20 cellular contexts compared by ENCODE assay signal in genomic region chr2:17257194-17257909, GRCh38.
DNase-seq lines count a peak whose midpoint lies in the region; ATAC-seq and TF ChIP-seq lines count a peak whose summit lies in the region.
"Had no signal": no experiment of that assay in that cellular context is flagged by ENCODE, and none has a peak within 500 bp of the region (broad histone marks: within the 10 kb centered on the region; RNA-seq: fewer than 3 reads in every experiment).

No MANE protein-coding gene starts in this region.

- no peaks in the 10 kb centered on the region for H3K36me3 Mint-ChIP-seq in stimulated activated naive B cell treated with anti-CD40 and anti-IgM and Interleukin-4, amounts not matched to agents 10 μg/mL and 1 μg/mL and 100 μg/mL, for 72 hours
- H3K36me3 Mint-ChIP-seq: activated naive CD4-positive, alpha-beta T cell treated with anti-CD3 and anti-CD28 coated beads, Interleukin-2, amount 50 U/mL, for 24 hours; memory B cell had no signal

- no peak overlapping the region for H2BK5ac ChIP-seq in IMR-90 (ENCODE audit: low read depth, low read length, poor library complexity, severe bottlenecking)

- no peak overlapping the region for H2BK20ac ChIP-seq in IMR-90 (ENCODE audit: low read depth, low read length)

- DNase-seq in GM23248 = peak; percentile 54
- peak; percentile 1 for DNase-seq in IMR-90
- peak; percentile 66 for DNase-seq in epithelial cell of esophagus (ENCODE audit: low read depth)
- peak; percentile 4 for DNase-seq in stimulated activated naive B cell treated with anti-CD40 and anti-IgM and Interleukin-4, amounts not matched to agents 10 μg/mL and 1 μg/mL and 100 μg/mL, for 72 hours
- no peak for DNase-seq in stimulated activated naive CD8-positive, alpha-beta T cell treated with anti-CD3 and anti-CD28 coated beads, Interleukin-15, amount 100 ng/mL, for 72 hours
- DNase-seq in NCI-H82 treated with DMSO at 0.1 percent for 48 hours (lab: John Stamatoyannopoulos, UW; ENCODE audit: unreplicated experiment) = no peak
- DNase-seq: activated CD4-positive, alpha-beta T cell treated with anti-CD3 and anti-CD28 coated beads for 4 hours; activated T-cell treated with anti-CD3 and anti-CD28 coated beads for 4 hours; KG1; NCI-H1417 treated with DMSO at 0.1 percent for 48 hours; NCI-H2227 treated with DMSO at 0.1 percent for 48 hours; retina; SJCRH30; T1000; testis had no signal

- POLR2A ChIA-PET in IMR-90 (lab: Charles Lee; ENCODE audit: unreplicated experiment) = no interaction called here

- H3K9ac ChIP-seq in GM23248 = no peak overlapping the region
- no peak overlapping the region for H3K9ac ChIP-seq in IMR-90 (ENCODE audit: low read depth, low read length)
- H3K9ac ChIP-seq: BLaER1 had no signal

- H3K9me2 ChIP-seq in GM23248 (ENCODE audit: insufficient read depth) = no peaks in the 10 kb centered on the region

- H2AFZ ChIP-seq in GM23248 (no peak overlapping the region), IMR-90 (replicated peaks; ENCODE audit: low read length, poor library complexity) (no peak overlapping the region)

- no peak overlapping the region for H3K4me3 Mint-ChIP-seq in stimulated activated naive B cell treated with anti-CD40 and anti-IgM and Interleukin-4, amounts not matched to agents 10 μg/mL and 1 μg/mL and 100 μg/mL, for 72 hours
- H3K4me3 Mint-ChIP-seq in stimulated activated naive CD8-positive, alpha-beta T cell treated with anti-CD3 and anti-CD28 coated beads, Interleukin-15, amount 100 ng/mL, for 72 hours = no peak overlapping the region
- H3K4me3 Mint-ChIP-seq: activated naive CD4-positive, alpha-beta T cell treated with anti-CD3 and anti-CD28 coated beads, Interleukin-2, amount 50 U/mL, for 24 hours; memory B cell had no signal

- no peak overlapping the region for H3K27ac ChIP-seq in GM23248
- no peak overlapping the region for H3K27ac ChIP-seq in IMR-90 (ENCODE audit: insufficient read depth, low read length)
- H3K27ac ChIP-seq: BLaER1, SJCRH30, testis had no signal

- H4K5ac ChIP-seq in IMR-90 (ENCODE audit: low read depth, low read length) = no peak overlapping the region

- H4K8ac ChIP-seq in IMR-90 (ENCODE audit: low read depth in 2 of 2, low read length in 2 of 2) = no peak overlapping the region

- no peaks in the 10 kb centered on the region for H3K27me3 Mint-ChIP-seq in stimulated activated naive B cell treated with anti-CD40 and anti-IgM and Interleukin-4, amounts not matched to agents 10 μg/mL and 1 μg/mL and 100 μg/mL, for 72 hours
- no peaks in the 10 kb centered on the region for H3K27me3 Mint-ChIP-seq in stimulated activated naive CD8-positive, alpha-beta T cell treated with anti-CD3 and anti-CD28 coated beads, Interleukin-15, amount 100 ng/mL, for 72 hours
- H3K27me3 Mint-ChIP-seq: activated naive CD4-positive, alpha-beta T cell treated with anti-CD3 and anti-CD28 coated beads, Interleukin-2, amount 50 U/mL, for 24 hours had no signal

- H2BK15ac ChIP-seq in IMR-90 (ENCODE audit: low read depth, low read length) = no peak overlapping the region

- dilution Hi-C loops in IMR-90 (cut with HindIII; ENCODE audit: low sequenced_read_pairs, unreplicated experiment) = no loop called here

- no peaks in the 10 kb centered on the region for H3K27me3 ChIP-seq in GM23248 (replicated peaks; ENCODE audit: insufficient read depth)
- H3K27me3 ChIP-seq in IMR-90 (ENCODE audit: control insufficient read depth, insufficient read depth, low read length) = no peaks in the 10 kb centered on the region
- H3K27me3 ChIP-seq: BLaER1, SJCRH30, testis had no signal

- no peaks in the 10 kb centered on the region for H3K4me1 Mint-ChIP-seq in stimulated activated naive B cell treated with anti-CD40 and anti-IgM and Interleukin-4, amounts not matched to agents 10 μg/mL and 1 μg/mL and 100 μg/mL, for 72 hours
- no peaks in the 10 kb centered on the region for H3K4me1 Mint-ChIP-seq in stimulated activated naive CD8-positive, alpha-beta T cell treated with anti-CD3 and anti-CD28 coated beads, Interleukin-15, amount 100 ng/mL, for 72 hours
- H3K4me1 Mint-ChIP-seq: activated naive CD4-positive, alpha-beta T cell treated with anti-CD3 and anti-CD28 coated beads, Interleukin-2, amount 50 U/mL, for 24 hours had no signal

- no TSS peak for BruUV-seq in IMR-90 (replicated peaks; lab: Mats Ljungman, UMichigan)

- no peak overlapping the region for H3K14ac ChIP-seq in IMR-90 (replicated peaks; ENCODE audit: low read depth, low read length)

- no peak overlapping the region for H3K4ac ChIP-seq in IMR-90 (ENCODE audit: low read depth, low read length)

- H3K18ac ChIP-seq in IMR-90 (ENCODE audit: low read depth, low read length) = no peak overlapping the region

- H4K20me1 ChIP-seq in GM23248 (ENCODE audit: insufficient read depth) (no peaks in the 10 kb centered on the region), IMR-90 (ENCODE audit: insufficient read depth, low read length) (no peaks in the 10 kb centered on the region)
- H4K20me1 ChIP-seq: BLaER1 had no signal

- H3K79me1 ChIP-seq in IMR-90 (ENCODE audit: low read depth in 1 of 2, low read length in 2 of 2) = no peaks in the 10 kb centered on the region

- H4K91ac ChIP-seq in IMR-90 (ENCODE audit: insufficient read depth, low read depth, low read length) = no peak overlapping the region

- no peak overlapping the region for H2AK5ac ChIP-seq in IMR-90 (ENCODE audit: low read depth, low read length)

- in situ Hi-C loops in GM23248 (cut with MboI) (no loop called here), IMR-90 (cut with MboI; ENCODE audit: low sequenced_read_pairs) (no loop called here)

- H3K27ac Mint-ChIP-seq in stimulated activated naive B cell treated with anti-CD40 and anti-IgM and Interleukin-4, amounts not matched to agents 10 μg/mL and 1 μg/mL and 100 μg/mL, for 72 hours = no peak overlapping the region
- no peak overlapping the region for H3K27ac Mint-ChIP-seq in stimulated activated naive CD8-positive, alpha-beta T cell treated with anti-CD3 and anti-CD28 coated beads, Interleukin-15, amount 100 ng/mL, for 72 hours
- H3K27ac Mint-ChIP-seq: activated naive CD4-positive, alpha-beta T cell treated with anti-CD3 and anti-CD28 coated beads, Interleukin-2, amount 50 U/mL, for 24 hours; memory B cell had no signal

- H3K4me1 ChIP-seq in GM23248 (ENCODE audit: insufficient read depth) (no peaks in the 10 kb centered on the region), IMR-90 (ENCODE audit: control insufficient read depth, insufficient read depth, low read length) (no peaks in the 10 kb centered on the region)
- H3K4me1 ChIP-seq: BLaER1, SJCRH30, testis had no signal

- intact Hi-C loops in IMR-90 (cut with micrococcal nuclease) = no loop called here

- TF ChIP-seq CTCF in IMR-90 (conservative IDR thresholded peaks at IDR 0.05; ENCODE audit: low read depth, low read length) = no peak
- no peak for TF ChIP-seq CTCF in epithelial cell of esophagus (IDR thresholded peaks at IDR 0.05; ENCODE audit: insufficient read depth, low read depth, low read length, missing control alignments)

- H3K23ac ChIP-seq in IMR-90 (ENCODE audit: low read depth, low read length) = no peak overlapping the region

- H3K9me3 Mint-ChIP-seq in stimulated activated naive B cell treated with anti-CD40 and anti-IgM and Interleukin-4, amounts not matched to agents 10 μg/mL and 1 μg/mL and 100 μg/mL, for 72 hours = no peaks in the 10 kb centered on the region
- peaks cover 0 to 9% of the 10 kb centered on the region in 2 donors for H3K9me3 Mint-ChIP-seq in stimulated activated naive CD8-positive, alpha-beta T cell treated with anti-CD3 and anti-CD28 coated beads, Interleukin-15, amount 100 ng/mL, for 72 hours
- H3K9me3 Mint-ChIP-seq: activated naive CD4-positive, alpha-beta T cell treated with anti-CD3 and anti-CD28 coated beads, Interleukin-2, amount 50 U/mL, for 24 hours; memory B cell had no signal

- H2BK120ac ChIP-seq in IMR-90 (ENCODE audit: low read depth, low read length) = no peak overlapping the region

- H3K9me1 ChIP-seq in IMR-90 (ENCODE audit: insufficient read depth, low read length) = no peaks in the 10 kb centered on the region

- H2AK9ac ChIP-seq in IMR-90 (replicated peaks; ENCODE audit: low read depth, low read length, poor library complexity) = no peak overlapping the region

- no peak overlapping the region for H3K4me3 ChIP-seq in GM23248
- H3K4me3 ChIP-seq in IMR-90 (ENCODE audit: insufficient read depth, low read depth, low read length) = no peak overlapping the region
- no peak overlapping the region for H3K4me3 ChIP-seq in epithelial cell of esophagus (ENCODE audit: low read length)
- H3K4me3 ChIP-seq: BLaER1, SJCRH30, testis had no signal

- no peaks in the 10 kb centered on the region for H3K79me2 ChIP-seq in GM23248 (ENCODE audit: insufficient read depth)

- no peak for TF ChIP-seq RAD21 in IMR-90 (IDR thresholded peaks at IDR 0.05; ENCODE audit: low read length)

- H3K9me3 ChIP-seq in GM23248 (ENCODE audit: low read depth) (no peaks in the 10 kb centered on the region), IMR-90 (ENCODE audit: control insufficient read depth, insufficient read depth, low read length) (no peaks in the 10 kb centered on the region)
- H3K9me3 ChIP-seq: BLaER1, SJCRH30, testis had no signal

- H3K56ac ChIP-seq in IMR-90 (ENCODE audit: extremely low read depth, insufficient read depth, low read length) = no peak overlapping the region

- H3K4me2 ChIP-seq in GM23248 (ENCODE audit: unreplicated experiment) (no peak overlapping the region), IMR-90 (ENCODE audit: low read depth, low read length) (no peak overlapping the region)
- H3K4me2 ChIP-seq: BLaER1 had no signal

- H3K36me3 ChIP-seq in GM23248 (ENCODE audit: low read depth) (no peaks in the 10 kb centered on the region), IMR-90 (ENCODE audit: control insufficient read depth, insufficient read depth, low read length) (no peaks in the 10 kb centered on the region)
- H3K36me3 ChIP-seq: BLaER1, SJCRH30 had no signal

- CTCF ChIA-PET in IMR-90 (lab: Yijun Ruan, JAX) = no interaction called here

- WGBS in GM23248 (ENCODE audit: low coverage in 1 of 2, low lambda C conversion rate in 2 of 2, missing lambda C conversion rate in 2 of 2), 2 experiments = 16 to 17% methylated on average over 4 of the region's 4 CpGs
- WGBS in IMR-90 (ENCODE audit: extremely low coverage in 2 of 2, insufficient read length in 1 of 2), 2 experiments = 0% methylated on average over 1 of the region's 4 CpGs; no CpG with 5 or more reads in 1 of the 2 experiments

- no peaks in the 10 kb centered on the region for H3F3A ChIP-seq in GM23248 (ENCODE audit: insufficient read depth)

- TF ChIP-seq POLR2A in IMR-90 (IDR thresholded peaks at IDR 0.05; ENCODE audit: low read depth, low read length) = no peak

- no peak for ATAC-seq in IMR-90 (ENCODE audit: low read depth)
- ATAC-seq in stimulated activated naive B cell treated with anti-CD40 and anti-IgM and Interleukin-4, amounts not matched to agents 10 μg/mL and 1 μg/mL and 100 μg/mL, for 72 hours (replicated peaks) = peak; percentile 51 to 87
- no peak for ATAC-seq in stimulated activated naive CD8-positive, alpha-beta T cell treated with anti-CD3 and anti-CD28 coated beads, Interleukin-15, amount 100 ng/mL, for 72 hours
- no peak for ATAC-seq in GM18520 (IDR thresholded peaks at IDR 0.05; ENCODE audit: unreplicated experiment)
- no peak for ATAC-seq in HG03175 (IDR thresholded peaks at IDR 0.05; ENCODE audit: unreplicated experiment)

TF ChIP-seq in IMR-90, 13 proteins besides CTCF, POLR2A, EP300 and RAD21 (continues in another document):
- TF ChIP-seq FOS (IDR thresholded peaks at IDR 0.05; ENCODE audit: low read depth, low read length) (no peak), RFX5 (IDR thresholded peaks at IDR 0.05; ENCODE audit: low read depth, low read length) (no peak)

Comparison
In these comparisons a context has a peak if more than half of its experiments do, and no peak if none do; other contexts are left out.
1. DNase-seq: peak in GM23248 (single experiment), IMR-90 (single experiment), epithelial cell of esophagus (single experiment) and stimulated activated naive B cell treated with anti-CD40 and anti-IgM and Interleukin-4, amounts not matched to agents 10 μg/mL and 1 μg/mL and 100 μg/mL, for 72 hours (single experiment); none in stimulated activated naive CD8-positive, alpha-beta T cell treated with anti-CD3 and anti-CD28 coated beads, Interleukin-15, amount 100 ng/mL, for 72 hours (0 of 2) and NCI-H82 treated with DMSO at 0.1 percent for 48 hours (single experiment).
2. ATAC-seq: peak in stimulated activated naive B cell treated with anti-CD40 and anti-IgM and Interleukin-4, amounts not matched to agents 10 μg/mL and 1 μg/mL and 100 μg/mL, for 72 hours (2 of 2); none in IMR-90 (single experiment), stimulated activated naive CD8-positive, alpha-beta T cell treated with anti-CD3 and anti-CD28 coated beads, Interleukin-15, amount 100 ng/mL, for 72 hours (single experiment), GM18520 (single experiment) and HG03175 (single experiment).